ENCODE assay signal across 8 cellular contexts in the genomic region with DNA sequence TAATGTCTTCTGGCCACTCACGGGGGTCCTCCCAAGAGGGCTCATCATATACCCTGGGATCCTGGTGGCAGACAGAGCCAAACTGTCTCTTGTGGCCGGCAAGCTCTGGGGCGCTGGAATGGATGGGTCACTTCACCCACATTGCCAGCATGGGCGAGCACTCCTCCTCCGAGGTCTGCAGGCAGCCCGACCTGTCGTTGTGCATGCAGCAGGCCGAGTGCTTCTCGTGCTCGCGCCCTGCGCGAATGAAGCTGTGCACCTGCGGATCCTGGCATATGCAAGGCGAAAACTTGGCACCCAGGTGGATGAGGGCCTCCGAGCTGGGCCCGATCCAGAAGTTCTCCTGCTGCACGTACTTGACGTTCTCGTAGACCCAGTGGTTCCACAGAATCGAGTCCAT. TPM values are rescaled to one million over a fixed set of nuclear protein-coding genes. Genes with fewer than 3 reads are reported as not detected.
"Had no signal": no experiment of that assay in that cellular context is flagged by ENCODE, and none has a peak within 500 bp of the region (broad histone marks: within the 10 kb centered on the region; RNA-seq: fewer than 3 reads in every experiment).

No MANE protein-coding gene starts in this region.

- H3K4me3 ChIP-seq: GM12878 had no signal

- DNase-seq: GDM1, GF-D8 had no signal

- FAIRE-seq: G401.6, GM12878, GM12891, GM12892, GM18507, GM19239 had no signal

RNA-seq across cellular contexts. Expression of a gene that starts 33.6 kb away (rescaled TPM):
- total RNA-seq: GM12878 had no signal
- polyA plus RNA-seq: GM12878 had no signal
